Comparison of ENCODE assay signal across 34 cellular contexts in genomic region chr3:196737655-196738054, GRCh38.
"Had no signal": no experiment of that assay in that cellular context is flagged by ENCODE, and none has a peak within 500 bp of the region (broad histone marks: within the 10 kb centered on the region; RNA-seq: fewer than 3 reads in every experiment).

No MANE protein-coding gene starts in this region.

- H3K4me1 ChIP-seq: breast epithelium had no signal

- H3K36me3 ChIP-seq: adrenal gland, breast epithelium had no signal

- DNase-seq: activated B cell treated with CpG ODN at 0.5 μM for 24 hours; activated CD4-positive, alpha-beta T cell treated with anti-CD3 and anti-CD28 coated beads for 4 hours; activated CD4-positive, alpha-beta T cell treated with anti-CD3 and anti-CD28 coated beads, Interleukin-2, amount 50 U/mL, for 4 hours; activated CD4-positive, CD25-positive, alpha-beta regulatory T cell treated with anti-CD3 and anti-CD28 coated beads, Interleukin-2, amount 50 U/mL, for 72 hours; activated CD8-positive, alpha-beta T cell treated with anti-CD3 and anti-CD28 coated beads for 36 hours; activated gamma-delta T cell treated with Interleukin-2 at 50 U/mL for 16 hours; activated naive CD4-positive, alpha-beta T cell treated with anti-CD3 and anti-CD28 coated beads for 36 hours; activated T-cell treated with anti-CD3 and anti-CD28 coated beads, Interleukin-2, amount 50 U/mL, for 24 hours; adrenal gland; body of pancreas; caudate nucleus; cerebellar nuclear complex; NCI-H1092 treated with DMSO at 0.1 percent for 48 hours; NCI-H1417; NCI-H187; NCI-H2029 treated with DMSO at 0.1 percent for 48 hours; NCI-H2171 treated with DMSO at 0.1 percent for 48 hours; NCI-H345; NCI-H526; PC-9; SIG-M5; T-cell; T-helper 2 cell; T-helper 9 cell had no signal

- H3K27ac Mint-ChIP-seq: activated B cell treated with CpG ODN at 0.5 μM for 24 hours; activated naive CD4-positive, alpha-beta T cell treated with anti-CD3 and anti-CD28 coated beads for 36 hours; activated T-cell treated with anti-CD3 and anti-CD28 coated beads, Interleukin-2, amount 50 U/mL, for 24 hours; activated T-helper 1 cell treated with anti-CD3 and anti-CD28 coated beads, Interleukin-12 subunit alpha, Interleukin-12 subunit beta, Interleukin-2, Interleukin-4 antibody, amounts not matched to agents 30 ng/mL and 10 ng/mL and 1 ng/mL, durations not matched to agents 14 hours and 24 hours and 36 hours had no signal

- H2AFZ ChIP-seq: PC-9 had no signal

- H3K4me3 Mint-ChIP-seq: activated CD8-positive, alpha-beta T cell treated with anti-CD3 and anti-CD28 coated beads for 36 hours; activated naive CD4-positive, alpha-beta T cell treated with anti-CD3 and anti-CD28 coated beads for 36 hours; activated T-cell treated with anti-CD3 and anti-CD28 coated beads, Interleukin-2, amount 50 U/mL, for 24 hours; activated T-helper 1 cell treated with anti-CD3 and anti-CD28 coated beads, Interleukin-12 subunit alpha, Interleukin-12 subunit beta, Interleukin-2, Interleukin-4 antibody, amounts not matched to agents 30 ng/mL and 10 ng/mL and 1 ng/mL, durations not matched to agents 14 hours and 24 hours and 36 hours; T-cell had no signal

- H3K4me3 ChIP-seq: adrenal gland, body of pancreas, breast epithelium, K562, PC-9 had no signal

- ATAC-seq: activated CD8-positive, alpha-beta T cell treated with anti-CD3 and anti-CD28 coated beads for 36 hours; activated naive CD4-positive, alpha-beta T cell treated with anti-CD3 and anti-CD28 coated beads, Interleukin-2, amount 50 U/mL, for 72 hours; body of pancreas; K562; Right ventricle myocardium inferior; SK-N-SH treated with all-trans-retinoic acid at 6 μM for 48 hours; T-cell had no signal

- H3K9me3 Mint-ChIP-seq: activated B cell treated with CpG ODN at 0.5 μM for 24 hours; activated CD8-positive, alpha-beta T cell treated with anti-CD3 and anti-CD28 coated beads for 36 hours; activated naive CD4-positive, alpha-beta T cell treated with anti-CD3 and anti-CD28 coated beads for 36 hours; activated T-cell treated with anti-CD3 and anti-CD28 coated beads, Interleukin-2, amount 50 U/mL, for 24 hours; T-cell had no signal

- H3K27me3 ChIP-seq: adrenal gland, body of pancreas, breast epithelium had no signal

- H3K9me3 ChIP-seq: adrenal gland, body of pancreas, breast epithelium had no signal

- H3K27me3 Mint-ChIP-seq: activated B cell treated with CpG ODN at 0.5 μM for 24 hours; activated CD8-positive, alpha-beta T cell treated with anti-CD3 and anti-CD28 coated beads for 36 hours; activated T-cell treated with anti-CD3 and anti-CD28 coated beads, Interleukin-2, amount 50 U/mL, for 24 hours; T-cell had no signal

- H3K4me2 ChIP-seq: PC-9 had no signal

- H3K27ac ChIP-seq: adrenal gland, body of pancreas, breast epithelium, PC-9, RWPE1, VCaP had no signal

- FAIRE-seq: astrocyte, K562, RCC 7860 had no signal
